Comparison of ENCODE assay signal across 2 cellular contexts in genomic region chr14:102652194-102652593, GRCh38.
TF ChIP-seq lines count a peak whose summit lies in the region.

No MANE protein-coding gene starts in this region.

TF ChIP-seq in HEK293, 187 proteins besides CTCF, POLR2A, EP300 and RAD21:
- TF ChIP-seq PRDM1 (tag by site-specific recombination; IDR thresholded peaks at IDR 0.05) (peak; percentile 92), ZBTB20 (tag by site-specific recombination; IDR thresholded peaks at IDR 0.05) (peak; percentile 26; the same call in 1 of the 2 replicates), ZBTB7A (tag by site-specific recombination; IDR thresholded peaks at IDR 0.05; ENCODE audit: low read depth) (no peak)

TF ChIP-seq in GM12878, 131 proteins besides CTCF, POLR2A, EP300 and RAD21:
- TF ChIP-seq NR2C2 (IDR thresholded peaks at IDR 0.05; ENCODE audit: borderline replicate concordance, control insufficient read depth, insufficient read length, low read depth) (no peak), EGR1 (IDR thresholded peaks at IDR 0.05; ENCODE audit: borderline replicate concordance in 1 of 2, low read depth in 2 of 2, low read length in 2 of 2) (no peak), ATF2 (IDR thresholded peaks at IDR 0.05; ENCODE audit: low read length) (no peak), RFX5 (IDR thresholded peaks at IDR 0.05; ENCODE audit: low read depth, low read length) (no peak), POLR2AphosphoS5 (IDR thresholded peaks at IDR 0.05; ENCODE audit: low read length) (no peak), ETV6 (conservative IDR thresholded peaks at IDR 0.05 in 1 of 2, IDR thresholded peaks at IDR 0.05 in 1 of 2; ENCODE audit: borderline replicate concordance in 1 of 2, low read depth in 1 of 2) (no peak), RB1 (IDR thresholded peaks at IDR 0.05; ENCODE audit: borderline replicate concordance) (no peak), FOS (IDR thresholded peaks at IDR 0.05; ENCODE audit: borderline replicate concordance, extremely low read depth, insufficient read length) (no peak), SRF (IDR thresholded peaks at IDR 0.05; ENCODE audit: low read depth in 2 of 2, low read length in 2 of 2) (no peak), KDM1A (IDR thresholded peaks at IDR 0.05; ENCODE audit: borderline replicate concordance) (no peak), BHLHE40 (IDR thresholded peaks at IDR 0.05; ENCODE audit: borderline replicate concordance in 1 of 2, low read depth in 2 of 2, low read length in 1 of 2) (no peak), BRCA1 (IDR thresholded peaks at IDR 0.05; ENCODE audit: low read depth, low read length) (no peak)
